Comparison of ENCODE assay signal across 14 cellular contexts in the genomic region with DNA sequence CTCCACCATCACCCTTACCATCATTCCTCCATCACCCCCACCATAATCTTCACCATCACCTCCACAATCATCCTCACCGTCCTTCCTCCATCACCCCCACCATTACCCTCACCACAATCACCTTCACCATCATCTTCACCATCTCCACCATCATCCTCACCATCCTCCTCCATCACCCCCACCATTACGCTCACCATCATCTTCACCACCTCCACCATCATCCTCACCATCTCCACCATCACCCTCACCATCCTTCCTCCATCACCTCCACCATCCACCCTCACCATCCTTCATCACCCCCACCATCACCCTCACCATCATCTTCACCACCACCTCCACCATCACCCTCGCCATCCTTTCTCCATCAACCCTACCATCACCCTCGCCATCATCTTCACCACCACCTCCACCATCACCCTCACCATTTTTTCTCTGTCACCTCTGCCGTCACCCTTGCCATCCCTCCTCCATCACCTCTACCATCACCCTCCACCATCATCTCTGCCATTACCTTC. TPM values are rescaled to one million over a fixed set of nuclear protein-coding genes. Genes with fewer than 3 reads are reported as not detected.
DNase-seq lines count a peak whose midpoint lies in the region; ATAC-seq and TF ChIP-seq lines count a peak whose summit lies in the region.
"Had no signal": no experiment of that assay in that cellular context is flagged by ENCODE, and none has a peak within 500 bp of the region (broad histone marks: within the 10 kb centered on the region; RNA-seq: fewer than 3 reads in every experiment).

No MANE protein-coding gene starts in this region.

- peak overlapping the region in 7 of 8 donors; percentile 51 to 85 (median 74) for H3K4me3 Mint-ChIP-seq in CD4-positive, alpha-beta memory T cell
- peak overlapping the region; percentile 9 for H3K4me3 Mint-ChIP-seq in activated naive CD8-positive, alpha-beta T cell treated with anti-CD3 and anti-CD28 coated beads for 36 hours

- H2BK120ac ChIP-seq in neuronal stem cell (ENCODE audit: low read depth, low read length), result no peak overlapping the region

- H3K79me2 ChIP-seq in DND-41 (ENCODE audit: insufficient read depth, low read length), result no peaks in the 10 kb centered on the region

- no peak for TF ChIP-seq CTCF in DND-41 (IDR thresholded peaks at IDR 0.05; ENCODE audit: borderline replicate concordance, extremely low read depth, low read length, poor library complexity, severe bottlenecking)

- peak overlapping the region in 1 of 2 donors; percentile 8 for H3K4me3 ChIP-seq in CD4-positive, alpha-beta memory T cell (ENCODE audit: low read length in 2 of 2)
- H3K4me3 ChIP-seq in DND-41 (ENCODE audit: low read depth in 1 of 2, low read length in 2 of 2) (no peak overlapping the region), neuronal stem cell (ENCODE audit: low read length in 2 of 2) (peak overlapping the region in 1 of 2 donors; percentile 64)
- H3K4me3 ChIP-seq: vagina had no signal

- no peak for DNase-seq in CD4-positive, alpha-beta memory T cell
- DNase-seq in DND-41 (no peak), neuronal stem cell (ENCODE audit: low spot score) (no peak), cerebellum (ENCODE audit: low spot score) (no peak)
- DNase-seq in activated naive CD8-positive, alpha-beta T cell treated with anti-CD3 and anti-CD28 coated beads for 36 hours, result no peak
- DNase-seq: mesendoderm, MV-4-11, NCI-H2171, SHP77, T-helper 9 cell had no signal

- POLR2A ChIA-PET in CD4-positive, alpha-beta memory T cell (lab: Charles Lee; ENCODE audit: partially characterized antibody), result interaction anchor here (0.8 to 2.8 kb wide), 7 partner anchors 8 to 157 kb away, joined by 3 to 11 read pairs (median 5); no protein-coding TSS in a partner anchor

- H3K9me3 Mint-ChIP-seq in CD4-positive, alpha-beta memory T cell, result peaks cover 2 to 15% (median 6%) of the 10 kb centered on the region in 8 donors
- H3K9me3 Mint-ChIP-seq in activated naive CD8-positive, alpha-beta T cell treated with anti-CD3 and anti-CD28 coated beads for 36 hours, result peaks cover 14% of the 10 kb centered on the region

- peaks cover 69 to 98% (median 86%) of the 10 kb centered on the region in 4 donors for H3K4me1 Mint-ChIP-seq in CD4-positive, alpha-beta memory T cell
- H3K4me1 Mint-ChIP-seq in activated naive CD8-positive, alpha-beta T cell treated with anti-CD3 and anti-CD28 coated beads for 36 hours, result peaks cover 80% of the 10 kb centered on the region

- no peak overlapping the region for H3K23ac ChIP-seq in neuronal stem cell (ENCODE audit: low read depth, low read length, poor library complexity)

- H3K4me2 ChIP-seq in DND-41 (ENCODE audit: insufficient read depth, low read length), result no peak overlapping the region
- no peak overlapping the region for H3K4me2 ChIP-seq in neuronal stem cell (ENCODE audit: insufficient read depth, low read length, poor library complexity, severe bottlenecking)

- CTCF ChIA-PET in CD4-positive, alpha-beta memory T cell (lab: Charles Lee; ENCODE audit: partially characterized antibody), result interaction anchor here (1.0 to 4.9 kb wide), 5 partner anchors 16 to 102 kb away, joined by 3 to 31 read pairs (median 3); no protein-coding TSS in a partner anchor

- H2AFZ ChIP-seq in DND-41 (ENCODE audit: low read depth, low read length) (no peak overlapping the region), neuronal stem cell (ENCODE audit: low read length) (no peak overlapping the region)

- H4K8ac ChIP-seq in neuronal stem cell (ENCODE audit: low read depth, low read length), result no peak overlapping the region

- peaks cover 0 to 4% of the 10 kb centered on the region in 2 donors for H3K27me3 Mint-ChIP-seq in CD4-positive, alpha-beta memory T cell
- no peaks in the 10 kb centered on the region for H3K27me3 Mint-ChIP-seq in activated naive CD8-positive, alpha-beta T cell treated with anti-CD3 and anti-CD28 coated beads for 36 hours

- H3K4me1 ChIP-seq in CD4-positive, alpha-beta memory T cell (ENCODE audit: insufficient read depth, low read length), result peaks cover 100% of the 10 kb centered on the region
- H3K4me1 ChIP-seq in DND-41 (ENCODE audit: insufficient read depth, low read length) (peaks cover 76% of the 10 kb centered on the region), neuronal stem cell (ENCODE audit: control insufficient read depth in 2 of 2, insufficient read depth in 1 of 2, low read depth in 1 of 2, low read length in 2 of 2) (no peaks in the 10 kb centered on the region)
- H3K4me1 ChIP-seq: vagina had no signal

- H3K36me3 ChIP-seq in CD4-positive, alpha-beta memory T cell (ENCODE audit: insufficient read depth, low read length), result no peaks in the 10 kb centered on the region
- H3K36me3 ChIP-seq in DND-41 (ENCODE audit: insufficient read depth, low read length) (no peaks in the 10 kb centered on the region), neuronal stem cell (replicated peaks in 1 of 2; ENCODE audit: control insufficient read depth in 2 of 2, insufficient read depth in 2 of 2, low read length in 2 of 2) (peaks cover 22 to 72% of the 10 kb centered on the region in 2 donors)

- no peak for ATAC-seq in DND-41 (ENCODE audit: insufficient read depth, low read depth)
- ATAC-seq in HG03139 (IDR thresholded peaks at IDR 0.05; ENCODE audit: unreplicated experiment), result no peak
- ATAC-seq in HG02798 (IDR thresholded peaks at IDR 0.05; ENCODE audit: poor library complexity, unreplicated experiment), result no peak

- H2BK5ac ChIP-seq in neuronal stem cell (ENCODE audit: low read length), result no peak overlapping the region

- H2BK15ac ChIP-seq in neuronal stem cell (ENCODE audit: low read length), result no peak overlapping the region

- intact Hi-C loops in CD4-positive, alpha-beta memory T cell (cut with micrococcal nuclease), result loop anchor here (10.0 kb wide), 2 partner anchors 539 to 709 kb away; a partner anchor contains a TSS

- H3K27me3 ChIP-seq in CD4-positive, alpha-beta memory T cell (ENCODE audit: insufficient read depth, low read length), result no peaks in the 10 kb centered on the region
- H3K27me3 ChIP-seq in DND-41 (ENCODE audit: insufficient read depth, low read length, poor library complexity), result no peaks in the 10 kb centered on the region
- H3K27me3 ChIP-seq in neuronal stem cell (ENCODE audit: control insufficient read depth in 3 of 3, insufficient read depth in 3 of 3, low read depth in 1 of 3, low read length in 3 of 3), result peaks cover 0 to 6% (median 0%) of the 10 kb centered on the region in 3 experiments
- H3K27me3 ChIP-seq: vagina had no signal

- H3K79me1 ChIP-seq in neuronal stem cell (ENCODE audit: low read depth, low read length), result no peaks in the 10 kb centered on the region

- peak overlapping the region; percentile 96 to 99 (median 98) for H3K27ac Mint-ChIP-seq in CD4-positive, alpha-beta memory T cell
- H3K27ac Mint-ChIP-seq in activated naive CD8-positive, alpha-beta T cell treated with anti-CD3 and anti-CD28 coated beads for 36 hours, result peak overlapping the region; percentile 49

- no peak overlapping the region for H3K27ac ChIP-seq in CD4-positive, alpha-beta memory T cell (ENCODE audit: low read depth, low read length)
- peak overlapping the region; percentile 96 for H3K27ac ChIP-seq in DND-41 (ENCODE audit: low read length)
- no peak overlapping the region for H3K27ac ChIP-seq in neuronal stem cell (replicated peaks; ENCODE audit: low read length)
- H3K27ac ChIP-seq: epithelial cell of prostate, vagina had no signal

- peak overlapping the region; percentile 77 for H3K14ac ChIP-seq in neuronal stem cell (ENCODE audit: low read length)

- no peak overlapping the region for H2BK12ac ChIP-seq in neuronal stem cell (ENCODE audit: low read length)

- no peak overlapping the region for H2AK5ac ChIP-seq in neuronal stem cell (ENCODE audit: low read depth, low read length)

- no peaks in the 10 kb centered on the region for H3K9me3 ChIP-seq in CD4-positive, alpha-beta memory T cell (ENCODE audit: control insufficient read depth in 1 of 2, low read length in 2 of 2)
- H3K9me3 ChIP-seq in DND-41 (ENCODE audit: insufficient read depth, low read length, severe bottlenecking) (no peaks in the 10 kb centered on the region), neuronal stem cell (replicated peaks in 1 of 2; ENCODE audit: control insufficient read depth in 2 of 2, insufficient read depth in 1 of 2, low read depth in 1 of 2, low read length in 2 of 2) (peaks cover 0 to 8% of the 10 kb centered on the region in 2 donors)
- H3K9me3 ChIP-seq: vagina had no signal

- H3K18ac ChIP-seq in neuronal stem cell (ENCODE audit: low read length), result no peak overlapping the region

- no peak overlapping the region for H4K91ac ChIP-seq in neuronal stem cell (ENCODE audit: low read depth, low read length, poor library complexity)

- no peak overlapping the region for H3K4ac ChIP-seq in neuronal stem cell (ENCODE audit: low read length)

- WGBS in neuronal stem cell (ENCODE audit: extremely low coverage in 2 of 2, insufficient read length in 2 of 2, insufficient replicate concordance in 1 of 2), 2 donors, result 100% methylated on average over 4 of the region's 5 CpGs

- peaks cover 18 to 20% of the 10 kb centered on the region in 2 donors for H3K36me3 Mint-ChIP-seq in CD4-positive, alpha-beta memory T cell
- H3K36me3 Mint-ChIP-seq in activated naive CD8-positive, alpha-beta T cell treated with anti-CD3 and anti-CD28 coated beads for 36 hours, result peaks cover 23% of the 10 kb centered on the region

- H3K9ac ChIP-seq in DND-41 (ENCODE audit: low read depth, low read length) (no peak overlapping the region), neuronal stem cell (ENCODE audit: low read depth, low read length, poor library complexity) (no peak overlapping the region)

- no peaks in the 10 kb centered on the region for H4K20me1 ChIP-seq in DND-41 (ENCODE audit: insufficient read depth, low read length)

RNA-seq across cellular contexts. Expression of a gene that starts 33.1 kb away (rescaled TPM):
- total RNA-seq in CD4-positive, alpha-beta memory T cell, result 10 to 100 TPM; 33.1 to 34.7 TPM
- polyA plus RNA-seq in CD4-positive, alpha-beta memory T cell, result 10 to 100 TPM; 57.2 to 85.0 TPM
- total RNA-seq in activated naive CD8-positive, alpha-beta T cell treated with anti-CD3 and anti-CD28 coated beads for 36 hours, result 10 to 100 TPM; 22.2 to 25.2 TPM
- 20.2 TPM for polyA plus RNA-seq in neuronal stem cell (2013, experiment 1 of 2)
- polyA plus RNA-seq in neuronal stem cell (2013, experiment 2 of 2), result 21.1 TPM
- total RNA-seq in cerebellum, result 27.1 TPM
